Comparison of ENCODE assay signal across 33 cellular contexts in the genomic region with DNA sequence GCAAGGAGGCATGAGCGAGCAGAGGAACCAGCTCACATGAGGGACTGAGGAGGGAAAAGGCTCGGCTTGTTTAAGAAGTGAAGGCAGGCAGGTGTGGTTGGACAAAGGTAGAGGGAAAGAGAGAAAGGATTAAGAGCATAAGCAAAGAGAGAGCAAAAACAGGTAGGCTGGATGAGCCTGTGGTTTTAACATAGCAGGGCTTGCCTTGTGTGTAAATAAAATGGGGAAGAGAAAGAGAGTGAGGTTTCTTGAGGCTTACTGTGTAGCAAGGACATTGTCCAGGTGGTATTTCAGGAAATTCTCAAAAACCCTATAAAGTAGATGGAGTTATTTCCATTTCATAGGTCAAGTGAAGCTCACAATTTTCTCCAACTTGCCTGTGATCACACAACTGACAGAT.
DNase-seq lines count a peak whose midpoint lies in the region; ATAC-seq, FAIRE-seq and TF ChIP-seq lines count a peak whose summit lies in the region.
"Had no signal": no experiment of that assay in that cellular context is flagged by ENCODE, and none has a peak within 500 bp of the region (broad histone marks: within the 10 kb centered on the region; RNA-seq: fewer than 3 reads in every experiment).

No MANE protein-coding gene starts in this region.

- H3K4me3 Mint-ChIP-seq in T-cell = no peak overlapping the region
- H3K4me3 Mint-ChIP-seq: activated CD8-positive, alpha-beta T cell treated with anti-CD3 and anti-CD28 coated beads for 36 hours; B cell; CD8-positive, alpha-beta memory T cell; HFFc6; naive thymus-derived CD4-positive, alpha-beta T cell had no signal

- intact Hi-C loops in esophagus muscularis mucosa (cut with DNase I) = no loop called here
- intact Hi-C loops in vagina (cut with DNase I) = no loop called here

- peak; percentile 47 for ATAC-seq in GM21723 (IDR thresholded peaks at IDR 0.05; ENCODE audit: unreplicated experiment)
- peak; percentile 54 for ATAC-seq in HG03469 (IDR thresholded peaks at IDR 0.05; ENCODE audit: unreplicated experiment)
- no peak for ATAC-seq in T-cell (replicated peaks in 1 of 4)
- ATAC-seq: activated CD8-positive, alpha-beta T cell treated with anti-CD3 and anti-CD28 coated beads for 36 hours; gastrocnemius medialis; HepG2; left lung; naive thymus-derived CD4-positive, alpha-beta T cell; Panc1; upper lobe of right lung had no signal

- DNase-seq in GM12892 (ENCODE audit: insufficient read length) (no peak), esophagus muscularis mucosa (ENCODE audit: extremely low spot score) (no peak), T-cell (no peak), vagina (ENCODE audit: extremely low spot score in 2 of 2) (no peak)
- DNase-seq in activated effector memory CD4-positive, alpha-beta T cell treated with Interleukin-2 at 50 U/mL for 16 hours = no peak
- DNase-seq: activated CD4-positive, alpha-beta T cell treated with anti-CD3 and anti-CD28 coated beads for 1 hour; activated CD8-positive, alpha-beta T cell treated with anti-CD3 and anti-CD28 coated beads for 36 hours; adrenal gland; CD8-positive, alpha-beta memory T cell; cortex of kidney; DMS153; gastrocnemius medialis; HFFc6; hypothalamus; left lung; naive thymus-derived CD4-positive, alpha-beta T cell; NCI-H1105; NCI-H2029 treated with DMSO at 0.1 percent for 48 hours; NCI-H774; occipital lobe; SIG-M5; upper lobe of right lung had no signal

- H3K4me3 ChIP-seq in OCI-LY3 (ENCODE audit: low read length) = no peak overlapping the region
- H3K4me3 ChIP-seq in esophagus muscularis mucosa = no peak overlapping the region
- H3K4me3 ChIP-seq in vagina = no peak overlapping the region
- H3K4me3 ChIP-seq: adrenal gland, breast epithelium, gastrocnemius medialis, left lung, skin epidermis, upper lobe of right lung had no signal

- H3K36me3 ChIP-seq in OCI-LY3 (replicated peaks; ENCODE audit: low read depth, low read length) = no peaks in the 10 kb centered on the region
- H3K36me3 ChIP-seq in esophagus muscularis mucosa = no peaks in the 10 kb centered on the region
- no peaks in the 10 kb centered on the region for H3K36me3 ChIP-seq in vagina
- H3K36me3 ChIP-seq: adrenal gland, breast epithelium, gastrocnemius medialis, left lung, upper lobe of right lung had no signal

- H3K4me1 ChIP-seq in OCI-LY3 (ENCODE audit: low read length) (peaks cover 13% of the 10 kb centered on the region), esophagus muscularis mucosa (no peaks in the 10 kb centered on the region), vagina (no peaks in the 10 kb centered on the region)
- H3K4me1 ChIP-seq: adrenal gland, breast epithelium, left lung, upper lobe of right lung had no signal

- H3K27ac Mint-ChIP-seq in T-cell = no peak overlapping the region
- H3K27ac Mint-ChIP-seq: activated CD8-positive, alpha-beta T cell treated with anti-CD3 and anti-CD28 coated beads for 36 hours; B cell; CD8-positive, alpha-beta memory T cell; HFFc6; naive thymus-derived CD4-positive, alpha-beta T cell had no signal

- no peaks in the 10 kb centered on the region for H4K20me1 ChIP-seq in OCI-LY3 (ENCODE audit: insufficient read depth, low read length)

- peaks cover 5 to 15% of the 10 kb centered on the region in 2 donors for H3K27me3 Mint-ChIP-seq in T-cell

- H3K4me2 ChIP-seq in OCI-LY3 (ENCODE audit: low read length) = 0 out of 2 replicates have a peak overlapping the region, but pooled peaks have one; percentile 33

- no peaks in the 10 kb centered on the region for H3K79me2 ChIP-seq in OCI-LY3 (ENCODE audit: low read length)

- H3K9ac ChIP-seq in OCI-LY3 (ENCODE audit: low read length) = no peak overlapping the region

- no peaks in the 10 kb centered on the region for H3K36me3 Mint-ChIP-seq in T-cell
- H3K36me3 Mint-ChIP-seq: naive thymus-derived CD4-positive, alpha-beta T cell had no signal

- no peaks in the 10 kb centered on the region for H3K9me3 Mint-ChIP-seq in T-cell
- H3K9me3 Mint-ChIP-seq: activated CD8-positive, alpha-beta T cell treated with anti-CD3 and anti-CD28 coated beads for 36 hours; CD8-positive, alpha-beta memory T cell; HFFc6; naive thymus-derived CD4-positive, alpha-beta T cell had no signal

- POLR2A ChIA-PET in T-cell (lab: Charles Lee) = no interaction called here

- 84% methylated on average over 2 of the region's 2 CpGs for WGBS in esophagus muscularis mucosa

- no peak overlapping the region for H2AFZ ChIP-seq in OCI-LY3 (ENCODE audit: low read depth, low read length)

- H3K9me3 ChIP-seq in OCI-LY3 (ENCODE audit: insufficient read depth, low read length) (no peaks in the 10 kb centered on the region), esophagus muscularis mucosa (no peaks in the 10 kb centered on the region), vagina (no peaks in the 10 kb centered on the region)
- H3K9me3 ChIP-seq: adrenal gland, breast epithelium, gastrocnemius medialis, left lung, upper lobe of right lung had no signal

- CTCF ChIA-PET in T-cell (lab: Charles Lee) = interaction anchor here in 1 of 2 donors (0.6 kb wide), 1 partner anchor 12 kb away, joined by 3 read pairs; no protein-coding TSS in a partner anchor

- no peaks in the 10 kb centered on the region for H3K4me1 Mint-ChIP-seq in T-cell
- H3K4me1 Mint-ChIP-seq: B cell; CD8-positive, alpha-beta memory T cell; naive thymus-derived CD4-positive, alpha-beta T cell had no signal

- no peak for TF ChIP-seq POLR2A in GM12892 (IDR thresholded peaks at IDR 0.05; ENCODE audit: low read depth, low read length)
- TF ChIP-seq POLR2A in esophagus muscularis mucosa (IDR thresholded peaks at IDR 0.05; ENCODE audit: low read depth) = no peak
- no peak for TF ChIP-seq POLR2A in vagina (IDR thresholded peaks at IDR 0.05)

- peak; percentile 74 for FAIRE-seq in GM12892 (lab: Jason Lieb, UNC)
- FAIRE-seq: G401.6, HepG2, TTC549 had no signal

- H3K27me3 ChIP-seq in OCI-LY3 (ENCODE audit: low read depth, low read length) (no peaks in the 10 kb centered on the region), esophagus muscularis mucosa (no peaks in the 10 kb centered on the region), vagina (no peaks in the 10 kb centered on the region)
- H3K27me3 ChIP-seq: adrenal gland, breast epithelium, gastrocnemius medialis, left lung, upper lobe of right lung had no signal

- TF ChIP-seq CTCF in OCI-LY3 (IDR thresholded peaks at IDR 0.05; ENCODE audit: low read depth, low read length) = no peak
- no peak for TF ChIP-seq CTCF in esophagus muscularis mucosa (IDR thresholded peaks at IDR 0.05)
- TF ChIP-seq CTCF in vagina (IDR thresholded peaks at IDR 0.05) = no peak

- H3K27ac ChIP-seq in OCI-LY3 (ENCODE audit: low read length) (no peak overlapping the region), esophagus muscularis mucosa (replicated peaks in 1 of 4) (no peak overlapping the region), vagina (no peak overlapping the region)
- H3K27ac ChIP-seq: adrenal gland, breast epithelium, gastrocnemius medialis, HL-60, left lung, skin epidermis, upper lobe of right lung had no signal

- TF ChIP-seq EP300 in esophagus muscularis mucosa (IDR thresholded peaks at IDR 0.05) = no peak

Comparison
In these comparisons a context has a peak if more than half of its experiments do, and no peak if none do; other contexts are left out.
1. ATAC-seq: peak in GM21723 (single experiment) and HG03469 (single experiment); none in T-cell (0 of 4).